8 cellular contexts compared by ENCODE assay signal in the genomic region with DNA sequence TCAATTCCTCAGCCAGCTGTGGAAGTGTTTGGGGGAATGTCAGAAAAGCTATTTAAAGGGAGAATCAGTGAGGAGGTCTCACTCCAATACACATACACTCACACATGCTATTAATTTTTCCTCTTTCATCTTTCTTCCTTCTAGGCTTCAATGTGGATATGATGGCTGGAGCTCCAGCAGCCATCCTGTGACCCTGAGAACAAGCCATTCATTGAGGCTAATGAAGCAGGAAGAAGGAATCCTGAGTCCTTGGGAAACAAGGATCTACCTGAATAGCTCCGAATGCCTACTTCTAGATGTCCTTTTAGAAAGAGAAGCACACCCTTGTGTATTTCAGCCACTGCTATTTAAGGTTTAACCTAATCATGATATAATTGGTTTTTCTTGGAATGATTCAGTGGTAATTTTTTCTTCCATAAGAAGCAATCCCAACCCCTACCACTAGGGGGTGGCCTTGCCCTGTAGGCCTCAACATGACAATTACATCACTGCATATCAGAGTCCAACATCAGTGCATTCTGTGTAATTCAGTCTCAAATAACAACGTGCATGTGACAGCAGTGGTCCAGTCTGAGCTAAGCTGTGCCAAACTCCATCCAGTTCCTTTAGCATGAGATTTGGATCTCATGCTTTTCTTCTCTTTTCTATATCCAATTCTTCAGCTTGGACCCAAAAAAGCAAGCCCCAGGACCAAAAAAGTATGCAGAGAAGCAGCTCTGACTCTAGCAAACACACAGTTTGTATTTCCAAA.
DNase-seq lines count a peak whose midpoint lies in the region; ATAC-seq and TF ChIP-seq lines count a peak whose summit lies in the region.

No MANE protein-coding gene starts in this region.

- H3K4me1 Mint-ChIP-seq in HFFc6 (ENCODE audit: low read depth): peaks cover 32% of the 10 kb centered on the region

- H3K4me3 Mint-ChIP-seq in HFFc6: no peak overlapping the region

- TF ChIP-seq CTCF in GM10266 (IDR thresholded peaks at IDR 0.05; ENCODE audit: control insufficient read depth, insufficient read depth, low read depth, missing control alignments) (peak; percentile 86), HFFc6 (IDR thresholded peaks at IDR 0.05) (peak; percentile 99), body of pancreas (IDR thresholded peaks at IDR 0.05) (peak; percentile 73 to 92 (median 88))

- H3K27ac ChIP-seq in body of pancreas: no peak overlapping the region

- H3K36me3 ChIP-seq in body of pancreas (replicated peaks in 1 of 2; ENCODE audit: insufficient read depth in 1 of 2, low read depth in 2 of 2): no peaks in the 10 kb centered on the region

- intact Hi-C loops in body of pancreas (cut with DNase I): loop anchor here (10.0 kb wide), 1 partner anchor 239 kb away; no protein-coding TSS in a partner anchor

- no peak overlapping the region for H3K27ac Mint-ChIP-seq in HFFc6

- no peak overlapping the region for H3K4me3 ChIP-seq in body of pancreas

- WGBS in body of pancreas, 2 donors: 8 to 14% methylated on average over 2 of the region's 2 CpGs

- no peaks in the 10 kb centered on the region for H3K27me3 ChIP-seq in body of pancreas

- H3K4me1 ChIP-seq in body of pancreas: no peaks in the 10 kb centered on the region

- DNase-seq in GM10266 (ENCODE audit: extremely low spot score) (no peak), HFFc6 (peak; percentile 75), NCI-H128 (lab: John Stamatoyannopoulos, UW; ENCODE audit: unreplicated experiment) (peak; percentile 18), UCSD-AML1 (lab: John Stamatoyannopoulos, UW; ENCODE audit: unreplicated experiment) (peak; percentile 19), body of pancreas (peak; percentile 45 to 63 (median 62)), iris pigment epithelial cell (ENCODE audit: low read depth) (peak; percentile 85)
- peak; percentile 66 to 77 for DNase-seq in stimulated activated CD4-positive, alpha-beta T cell treated with anti-CD3 and anti-CD28 coated beads, Interleukin-2, amount 100 ng/mL, for 24 hours

- no peak for TF ChIP-seq POLR2A in body of pancreas (IDR thresholded peaks at IDR 0.05)

- no peaks in the 10 kb centered on the region for H3K36me3 Mint-ChIP-seq in HFFc6 (ENCODE audit: low read depth)

- ATAC-seq in body of pancreas: peak; percentile 82
- no peak for ATAC-seq in HG02623 (IDR thresholded peaks at IDR 0.05; ENCODE audit: unreplicated experiment)

- peaks cover 5% of the 10 kb centered on the region; the same call in 1 of the 2 replicates for H3K27me3 Mint-ChIP-seq in HFFc6 (ENCODE audit: insufficient read depth)

- no peaks in the 10 kb centered on the region for H3K9me3 ChIP-seq in body of pancreas

- no peaks in the 10 kb centered on the region for H3K9me3 Mint-ChIP-seq in HFFc6
